ENCODE assay signal across 12 cellular contexts in the genomic region with DNA sequence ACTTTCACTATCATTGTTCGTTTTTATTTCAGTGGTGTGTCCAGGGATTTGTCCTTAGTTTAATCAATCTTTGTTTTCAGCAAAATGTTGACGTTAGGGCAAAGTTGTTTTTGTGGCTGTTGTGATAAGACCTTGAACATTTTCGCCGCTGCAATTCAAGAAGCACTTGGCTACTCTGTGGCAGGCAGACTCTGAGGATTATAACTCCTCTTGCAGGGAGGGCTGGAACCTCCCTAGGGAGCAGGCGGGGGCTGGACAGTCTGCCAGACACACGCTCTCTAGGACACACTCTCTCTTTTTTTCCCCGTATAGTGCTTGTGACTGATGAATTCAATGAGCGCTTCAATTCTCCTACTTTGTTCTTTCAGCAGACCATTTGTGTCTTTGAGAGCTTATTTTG.
DNase-seq lines count a peak whose midpoint lies in the region; ATAC-seq and TF ChIP-seq lines count a peak whose summit lies in the region.
"Had no signal": no experiment of that assay in that cellular context is flagged by ENCODE, and none has a peak within 500 bp of the region (broad histone marks: within the 10 kb centered on the region; RNA-seq: fewer than 3 reads in every experiment).

No MANE protein-coding gene starts in this region.

- peak overlapping the region in 1 of 2 donors; percentile 2 for H3K27ac ChIP-seq in ovary

- H3K9me3 ChIP-seq in ovary = no peaks in the 10 kb centered on the region

- H3K27me3 ChIP-seq in ovary = no peaks in the 10 kb centered on the region

- no peak for TF ChIP-seq POLR2A in ovary (IDR thresholded peaks at IDR 0.05)

- H3K4me3 ChIP-seq in WI38 (ENCODE audit: low read depth, low read length) (peak overlapping the region; percentile 54), ovary (peak overlapping the region; percentile 17)
- H3K4me3 ChIP-seq: K562 had no signal

- peak; percentile 97 for ATAC-seq in Right ventricle myocardium superior (ENCODE audit: poor library complexity)
- ATAC-seq in GM21360 (IDR thresholded peaks at IDR 0.05; ENCODE audit: unreplicated experiment) = no peak
- ATAC-seq: activated CD4-positive, CD25-positive, alpha-beta regulatory T cell treated with anti-CD3 and anti-CD28 coated beads, Interleukin-2, amount 50 U/mL, for 24 hours; K562 had no signal

- 4 to 10% (median 4%) methylated on average over 8 of the region's 8 CpGs for WGBS in ovary, 3 donors

- intact Hi-C loops in Right ventricle myocardium superior (cut with DNase I) (no loop called here), ovary (cut with DNase I) (no loop called here)

- TF ChIP-seq EP300 in ovary (IDR thresholded peaks at IDR 0.05) = no peak

- H3K36me3 ChIP-seq in ovary = no peaks in the 10 kb centered on the region

- DNase-seq in Ammon's horn (ENCODE audit: low spot score) (peak; percentile 63), Right ventricle myocardium superior (peak; percentile 83), ovary (peak; percentile 60 to 78 (median 68)), iPS-NIHi11 (ENCODE audit: low spot score) (no peak)
- no peak for DNase-seq in activated CD4-positive, CD25-positive, alpha-beta regulatory T cell treated with anti-CD3 and anti-CD28 coated beads, Interleukin-2, amount 50 U/mL, for 72 hours
- DNase-seq in stimulated activated CD4-positive, alpha-beta T cell treated with anti-CD3 and anti-CD28 coated beads, Interleukin-15, amount 100 ng/mL, for 24 hours = no peak
- DNase-seq: NCI-H2081; stimulated activated naive CD4-positive, alpha-beta T cell had no signal

- no peak for TF ChIP-seq CTCF in WI38 (IDR thresholded peaks at IDR 0.05; ENCODE audit: low read depth, low read length)
- no peak for TF ChIP-seq CTCF in ovary (IDR thresholded peaks at IDR 0.05)

- H3K4me1 ChIP-seq in ovary (ENCODE audit: insufficient read depth) = peaks cover 3% of the 10 kb centered on the region

Comparison
In these comparisons a context has a peak if more than half of its experiments do, and no peak if none do; other contexts are left out.
1. DNase-seq: peak in Ammon's horn (single experiment), Right ventricle myocardium superior (single experiment) and ovary (5 of 5); none in activated CD4-positive, CD25-positive, alpha-beta regulatory T cell treated with anti-CD3 and anti-CD28 coated beads, Interleukin-2, amount 50 U/mL, for 72 hours (single experiment), iPS-NIHi11 (single experiment) and stimulated activated CD4-positive, alpha-beta T cell treated with anti-CD3 and anti-CD28 coated beads, Interleukin-15, amount 100 ng/mL, for 24 hours (single experiment).